Comparison of ENCODE assay signal across 30 cellular contexts in genomic region chr5:116585227-116585626, GRCh38.
"Had no signal": no experiment of that assay in that cellular context is flagged by ENCODE, and none has a peak within 500 bp of the region (broad histone marks: within the 10 kb centered on the region; RNA-seq: fewer than 3 reads in every experiment).

No MANE protein-coding gene starts in this region.

- H3K4me3 ChIP-seq: ascending aorta, MG63, SJCRH30, SK-N-MC had no signal

- H3K27ac ChIP-seq: ascending aorta, SJCRH30, SK-N-MC had no signal

- H3K36me3 ChIP-seq: ascending aorta, MG63 had no signal

- DNase-seq: activated CD4-positive, alpha-beta T cell treated with anti-CD3 and anti-CD28 coated beads for 36 hours; activated CD4-positive, alpha-beta T cell treated with anti-CD3 and anti-CD28 coated beads, Interleukin-2, amount 10 ng/mL, durations not matched to agents 7 days and 5 days; activated CD4-positive, alpha-beta T cell treated with anti-CD3 and anti-CD28 coated beads, Interleukin-2, amount 50 U/mL, for 48 hours; activated CD8-positive, alpha-beta T cell treated with anti-CD3 and anti-CD28 coated beads, Interleukin-2, amount 10 ng/mL, durations not matched to agents 7 days and 5 days; activated gamma-delta T cell; activated naive CD4-positive, alpha-beta T cell treated with Interleukin-2 at 50 U/mL for 16 hours; activated naive CD8-positive, alpha-beta T cell treated with anti-CD3 and anti-CD28 coated beads, Interleukin-2, amount 10 ng/mL, durations not matched to agents 7 days and 5 days; activated T-cell treated with anti-CD3 and anti-CD28 coated beads, Interleukin-2, amount 50 U/mL, for 24 hours; amygdala; caudate nucleus; cerebellar nuclear complex; Karpas-422; MG63; NCI-H1048; NCI-H1105 treated with DMSO at 0.1 percent for 48 hours; NCI-H1436; NCI-H1694; NCI-H1930; NCI-H2107; NCI-H226; NCI-H446 treated with DMSO at 0.1 percent for 48 hours; NCI-H524 treated with DMSO at 0.1 percent for 48 hours; NCI-H774; SHP77 had no signal

- H3K9me3 ChIP-seq: ascending aorta, MG63, SJCRH30 had no signal

- H3K4me1 ChIP-seq: ascending aorta had no signal

- ATAC-seq: activated CD4-positive, alpha-beta T cell treated with anti-CD3 and anti-CD28 coated beads for 36 hours; activated CD4-positive, CD25-positive, alpha-beta regulatory T cell treated with anti-CD3 and anti-CD28 coated beads, Interleukin-2, amount 50 U/mL, for 24 hours; activated CD8-positive, alpha-beta T cell treated with anti-CD3 and anti-CD28 coated beads, Interleukin-2, amount 10 ng/mL, durations not matched to agents 7 days and 5 days; Panc1; WTC11 had no signal
